1 cellular context compared by ENCODE assay signal in genomic region chr19:6000228-6000847, GRCh38.
TF ChIP-seq lines count a peak whose summit lies in the region.

No MANE protein-coding gene starts in this region.

TF ChIP-seq in HepG2, 621 proteins besides CTCF, POLR2A, EP300 and RAD21:
- no peak for TF ChIP-seq ZBTB40 (IDR thresholded peaks at IDR 0.05)
- TF ChIP-seq ZBTB40 (CRISPR knock-in tag; IDR thresholded peaks at IDR 0.05), result peak; percentile 83
- TF ChIP-seq ZNF510 (CRISPR knock-in tag; IDR thresholded peaks at IDR 0.05; ENCODE audit: low read depth), result no peak
